Comparison of ENCODE assay signal across 6 cellular contexts in genomic region chr7:141737118-141737835, GRCh38. TPM values are rescaled to one million over a fixed set of nuclear protein-coding genes. Genes with fewer than 3 reads are reported as not detected.
DNase-seq lines count a peak whose midpoint lies in the region; TF ChIP-seq lines count a peak whose summit lies in the region.

No MANE protein-coding gene starts in this region.

- no peaks in the 10 kb centered on the region for H4K20me1 ChIP-seq in SK-N-SH (ENCODE audit: insufficient read depth)

- peak overlapping the region; percentile 99 for H2AFZ ChIP-seq in SK-N-SH (ENCODE audit: low read depth)

- H3K27me3 ChIP-seq in SK-N-SH (ENCODE audit: insufficient read depth) = no peaks in the 10 kb centered on the region
- H3K27me3 ChIP-seq in suprapubic skin = no peaks in the 10 kb centered on the region

- H3F3A ChIP-seq in SK-N-SH (replicated peaks; ENCODE audit: insufficient read depth) = peaks cover 4% of the 10 kb centered on the region

- H3K9me2 ChIP-seq in SK-N-SH = no peaks in the 10 kb centered on the region

- POLR2A ChIA-PET in HEK293 (lab: Yijun Ruan, JAX) (interaction anchor here (0.6 to 1.8 kb wide), 6 partner anchors 10 to 1959 kb away, joined by 3 to 12 read pairs (median 6); partner anchors contain the start of gene DENND11), SK-N-SH (lab: Yijun Ruan, JAX) (interaction anchor here (0.6 to 1.3 kb wide), 8 partner anchors 34 to 1611 kb away, joined by 3 to 7 read pairs (median 4); no protein-coding TSS in a partner anchor)

- no peak for TF ChIP-seq POLR2A in suprapubic skin (IDR thresholded peaks at IDR 0.05)

- H3K4me3 ChIP-seq in HEK293 (ENCODE audit: low read depth, low read length) = peak overlapping the region; percentile 52
- H3K4me3 ChIP-seq in SK-N-SH (ENCODE audit: low read depth in 2 of 2, low read length in 1 of 2) = peak overlapping the region; percentile 94 to 95
- H3K4me3 ChIP-seq in fibroblast of the aortic adventitia (ENCODE audit: low read depth, low read length) = peak overlapping the region; percentile 78
- H3K4me3 ChIP-seq in suprapubic skin = peak overlapping the region; percentile 83

- WGBS in SK-N-SH (ENCODE audit: low lambda C conversion rate) = 46% methylated on average over 11 of the region's 11 CpGs
- WGBS in suprapubic skin = 56% methylated on average over 11 of the region's 11 CpGs

- H3K36me3 ChIP-seq in HEK293 (ENCODE audit: control insufficient read depth in 2 of 2, insufficient read depth in 1 of 2, low read length in 2 of 2) (peaks cover 0 to 28% of the 10 kb centered on the region in 2 experiments; a peak in 2 of 3 replicates), SK-N-SH (replicated peaks in 1 of 2; ENCODE audit: control insufficient read depth in 1 of 2, insufficient read depth in 2 of 2, low read length in 1 of 2) (peaks cover 28 to 31% of the 10 kb centered on the region in 2 experiments), suprapubic skin (peaks cover 14% of the 10 kb centered on the region)

- CTCF ChIA-PET in HEK293 (lab: Yijun Ruan, JAX) = interaction anchor here (0.6 to 3.0 kb wide), 24 partner anchors 8 to 963 kb away, joined by 3 to 23 read pairs (median 4); no protein-coding TSS in a partner anchor
- CTCF ChIA-PET in SK-N-SH (lab: Yijun Ruan, JAX) = interaction anchor here (0.6 to 9.4 kb wide), 42 partner anchors 10 to 813 kb away, joined by 3 to 124 read pairs (median 6); partner anchors contain the start of genes AGK, DENND11, TAS2R3 and WEE2

- peak overlapping the region; percentile 13 for H3K27ac ChIP-seq in HEK293 (ENCODE audit: extremely low read depth, low read depth, low read length)
- peak overlapping the region; percentile 23 to 69 for H3K27ac ChIP-seq in SK-N-SH (ENCODE audit: low read depth in 2 of 2, low read length in 1 of 2)
- H3K27ac ChIP-seq in suprapubic skin = peak overlapping the region; percentile 89

- DNase-seq in SK-N-SH (peak; percentile 24), fibroblast of the aortic adventitia (ENCODE audit: low read depth) (peak; percentile 11), suprapubic skin (ENCODE audit: low spot score in 2 of 2) (no peak), CD1c-positive myeloid dendritic cell (ENCODE audit: extremely low spot score) (no peak), NCI-H187 (lab: John Stamatoyannopoulos, UW) (no peak)

- TF ChIP-seq CTCF in HEK293 (tag by site-specific recombination; IDR thresholded peaks at IDR 0.05) = no peak
- TF ChIP-seq CTCF in SK-N-SH (IDR thresholded peaks at IDR 0.05) = no peak
- no peak for TF ChIP-seq CTCF in fibroblast of the aortic adventitia (IDR thresholded peaks at IDR 0.05; ENCODE audit: insufficient read depth, low read length)
- no peak for TF ChIP-seq CTCF in suprapubic skin (IDR thresholded peaks at IDR 0.05)

- no peak for TF ChIP-seq RAD21 in SK-N-SH (IDR thresholded peaks at IDR 0.05; ENCODE audit: low read length)

- TF ChIP-seq EP300 in SK-N-SH (IDR thresholded peaks at IDR 0.05; ENCODE audit: borderline replicate concordance in 1 of 2, low read depth in 1 of 2, low read length in 1 of 2) (no peak), suprapubic skin (IDR thresholded peaks at IDR 0.05) (no peak)

- H3K9me3 ChIP-seq in HEK293 (ENCODE audit: control insufficient read depth, insufficient read depth, low read depth, low read length) = no peaks in the 10 kb centered on the region
- no peaks in the 10 kb centered on the region for H3K9me3 ChIP-seq in SK-N-SH
- no peaks in the 10 kb centered on the region for H3K9me3 ChIP-seq in suprapubic skin

- H3K9ac ChIP-seq in SK-N-SH = peak overlapping the region; percentile 83; the same call in 1 of the 2 replicates

- no peaks in the 10 kb centered on the region for H3K4me1 ChIP-seq in HEK293 (ENCODE audit: control insufficient read depth, insufficient read depth, low read length)
- H3K4me1 ChIP-seq in SK-N-SH (ENCODE audit: control insufficient read depth in 1 of 2, insufficient read depth in 2 of 2, low read depth in 1 of 2, low read length in 1 of 2) = peaks cover 6 to 26% of the 10 kb centered on the region in 2 experiments; a peak in 2 of 4 replicates
- peaks cover 32% of the 10 kb centered on the region for H3K4me1 ChIP-seq in suprapubic skin

- H3K4me2 ChIP-seq in SK-N-SH = peak overlapping the region; percentile 75

- peaks cover 40% of the 10 kb centered on the region for H3K79me2 ChIP-seq in SK-N-SH (ENCODE audit: insufficient read depth)

TF ChIP-seq in HEK293, 187 proteins besides CTCF, POLR2A, EP300 and RAD21 (continues in another document):
- TF ChIP-seq REST (tag by site-specific recombination; IDR thresholded peaks at IDR 0.05) = peak; percentile 12; the same call in 1 of the 2 replicates

TF ChIP-seq in SK-N-SH, 30 proteins besides CTCF, POLR2A, EP300 and RAD21 (continues in another document):
- TF ChIP-seq RFX5 (IDR thresholded peaks at IDR 0.05; ENCODE audit: low read length) (no peak), GABPA (IDR thresholded peaks at IDR 0.05; ENCODE audit: low read depth) (no peak), TCF12 (IDR thresholded peaks at IDR 0.05) (no peak), RCOR1 (IDR thresholded peaks at IDR 0.05; ENCODE audit: low read length) (no peak), TEAD4 (IDR thresholded peaks at IDR 0.05; ENCODE audit: borderline replicate concordance, insufficient read depth) (no peak), RXRA (IDR thresholded peaks at IDR 0.05; ENCODE audit: borderline replicate concordance, low read depth) (no peak), TAF1 (IDR thresholded peaks at IDR 0.05; ENCODE audit: borderline replicate concordance, low read depth, low read length) (no peak), FOXM1 (IDR thresholded peaks at IDR 0.05; ENCODE audit: low read depth) (no peak), YY1 (IDR thresholded peaks at IDR 0.05; ENCODE audit: low read depth) (no peak), CHD2 (IDR thresholded peaks at IDR 0.05; ENCODE audit: low read length, partially characterized antibody) (no peak), SMC3 (IDR thresholded peaks at IDR 0.05; ENCODE audit: low read depth, low read length) (no peak), REST (IDR thresholded peaks at IDR 0.05; ENCODE audit: low read depth, low read length) (no peak), FOSL2 (IDR thresholded peaks at IDR 0.05; ENCODE audit: borderline replicate concordance, low read depth) (no peak), NRF1 (IDR thresholded peaks at IDR 0.05; ENCODE audit: low read depth, low read length) (no peak), FOXJ3 (CRISPR knock-in tag; IDR thresholded peaks at IDR 0.05) (no peak)

RNA-seq across cellular contexts. Expression of gene SSBP1, which starts 0.9 kb away (rescaled TPM):
- 191 and 212 TPM in 2 replicates for polyA plus RNA-seq in SK-N-SH (2012; rRNA removed)
- 287 and 438 TPM in 2 replicates for polyA plus RNA-seq in SK-N-SH (2012; cell fraction: cytosol; rRNA removed)
- polyA plus RNA-seq in SK-N-SH (2012; cell fraction: nucleus; rRNA removed) = 78.4 and 137 TPM in 2 replicates
- total RNA-seq in fibroblast of the aortic adventitia (ENCODE audit: low replicate concordance) (122 and 148 TPM in 2 replicates), suprapubic skin (100 to 1,000 TPM in 2 of 4 donors, 10 to 100 TPM in 2; 71.8 to 105 (median 92.8) TPM)

RNA-seq across cellular contexts. Expression of gene TAS2R3, which starts 26.6 kb away (rescaled TPM):
- polyA plus RNA-seq in SK-N-SH (2012; rRNA removed) = not detected in 2 replicates
- polyA plus RNA-seq in SK-N-SH (2012; cell fraction: cytosol; rRNA removed) = not detected in 2 replicates
- 0.06 TPM in 1 of 2 replicates, not detected in the other for polyA plus RNA-seq in SK-N-SH (2012; cell fraction: nucleus; rRNA removed)
- total RNA-seq in fibroblast of the aortic adventitia (ENCODE audit: low replicate concordance) (1.2 and 2.5 TPM in 2 replicates), suprapubic skin (1 to 10 TPM; 1.1 to 7.5 (median 3.4) TPM)

RNA-seq across cellular contexts. Expression of gene WEE2, which starts 29.1 kb away (rescaled TPM):
- not detected in 2 replicates for polyA plus RNA-seq in SK-N-SH (2012; rRNA removed)
- polyA plus RNA-seq in SK-N-SH (2012; cell fraction: cytosol; rRNA removed) = 0.01 TPM in 1 of 2 replicates, not detected in the other
- polyA plus RNA-seq in SK-N-SH (2012; cell fraction: nucleus; rRNA removed) = 0.07 TPM in 1 of 2 replicates, not detected in the other
- total RNA-seq in fibroblast of the aortic adventitia (ENCODE audit: low replicate concordance) (under 0.01 TPM in 1 of 2 replicates, not detected in the other), suprapubic skin (not detected)

RNA-seq across cellular contexts. Expression of gene DENND11, which starts 35.3 kb away (rescaled TPM):
- 5.5 and 8.0 TPM in 2 replicates for polyA plus RNA-seq in SK-N-SH (2012; rRNA removed)
- 4.6 and 4.7 TPM in 2 replicates for polyA plus RNA-seq in SK-N-SH (2012; cell fraction: cytosol; rRNA removed)
- 19.0 and 27.0 TPM in 2 replicates for polyA plus RNA-seq in SK-N-SH (2012; cell fraction: nucleus; rRNA removed)
- 7.6 and 10.2 TPM in 2 replicates for total RNA-seq in fibroblast of the aortic adventitia (ENCODE audit: low replicate concordance)
- 10 to 100 TPM; 12.5 to 45.2 (median 17.9) TPM for total RNA-seq in suprapubic skin

RNA-seq across cellular contexts. Expression of gene TAS2R4, which starts 39.2 kb away (rescaled TPM):
- 0.18 and 0.19 TPM in 2 replicates for polyA plus RNA-seq in SK-N-SH (2012; rRNA removed)
- 0.04 and 0.05 TPM in 2 replicates for polyA plus RNA-seq in SK-N-SH (2012; cell fraction: cytosol; rRNA removed)
- polyA plus RNA-seq in SK-N-SH (2012; cell fraction: nucleus; rRNA removed) = 0.45 and 0.91 TPM in 2 replicates
- total RNA-seq in fibroblast of the aortic adventitia (ENCODE audit: low replicate concordance) = 2.3 and 4.5 TPM in 2 replicates
- 1 to 10 TPM in 2 of 4 donors, under 1 TPM in 2; 0.19 to 6.0 (median 2.0) TPM for total RNA-seq in suprapubic skin

Comparison
In these comparisons a context has a peak if more than half of its experiments do, and no peak if none do; other contexts are left out.
1. H3K27ac ChIP-seq: peak in every context shown above with its lines; median percentile 89 in suprapubic skin; 46 in SK-N-SH; 13 in HEK293.
2. DNase-seq: peak in SK-N-SH (single experiment) and fibroblast of the aortic adventitia (single experiment); none in suprapubic skin (0 of 2), CD1c-positive myeloid dendritic cell (single experiment) and NCI-H187 (0 of 2).
3. Of the 4 proteins assayed by ChIP-seq in both HEK293 and SK-N-SH: peak only in HEK293: REST; only in SK-N-SH: none; in both: none; in neither: 3.
4. Peak in every context shown above with its lines, with median percentiles within 50 percentile points of each other: H3K4me3 ChIP-seq.